22 cellular contexts compared by ENCODE assay signal in genomic region chr19:29971648-29972047, GRCh38.
"Had no signal": no experiment of that assay in that cellular context is flagged by ENCODE, and none has a peak within 500 bp of the region (broad histone marks: within the 10 kb centered on the region; RNA-seq: fewer than 3 reads in every experiment).

No MANE protein-coding gene starts in this region.

- H3K27ac ChIP-seq: KMS-11, SJSA1, SK-N-MC had no signal

- H3K36me3 ChIP-seq: SJSA1 had no signal

- DNase-seq: Kasumi-1, MM.1S, NCI-H1105, NCI-H1417, NCI-H1436 treated with DMSO at 0.1 percent for 48 hours, NCI-H1694, NCI-H187 treated with DMSO at 0.1 percent for 48 hours, NCI-H2029 treated with DMSO at 0.1 percent for 48 hours, NCI-H2107, NCI-H226, NCI-H446, NCI-H510A, NCI-H524 treated with DMSO at 0.1 percent for 48 hours, NCI-H774, Right ventricle myocardium superior, RPMI8226, SIG-M5 had no signal

- H3K4me3 ChIP-seq: K562, SJSA1, SK-N-MC had no signal

- H3K4me1 ChIP-seq: SJSA1 had no signal

- H3K9me3 ChIP-seq: SJSA1 had no signal

- ATAC-seq: HepG2, K562 had no signal

- H3K27me3 ChIP-seq: SJSA1 had no signal

- H3K9ac ChIP-seq: KMS-11 had no signal

- H3K4me2 ChIP-seq: KMS-11 had no signal
